ENCODE assay signal across 2 cellular contexts in the genomic region with DNA sequence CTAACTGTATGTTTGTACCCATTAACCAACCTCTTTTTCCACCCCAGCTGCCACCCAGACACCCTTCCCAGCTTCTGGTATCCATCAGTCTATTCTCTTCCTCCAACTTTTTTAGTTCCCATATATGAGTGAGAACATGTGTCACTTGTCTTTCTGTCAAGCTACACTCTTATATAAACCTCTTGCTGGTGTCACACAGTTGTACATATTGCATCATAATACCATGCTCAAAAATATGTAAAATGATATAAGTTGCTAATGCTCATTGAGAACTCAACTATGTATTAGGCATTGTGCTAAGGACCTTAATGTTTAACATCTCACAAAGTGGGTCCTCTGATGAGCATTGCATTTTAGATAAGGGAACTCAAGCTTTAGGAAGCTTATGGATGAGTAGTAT.
TF ChIP-seq lines count a peak whose summit lies in the region.

No MANE protein-coding gene starts in this region.

TF ChIP-seq in HepG2, 621 proteins besides CTCF, POLR2A, EP300 and RAD21:
- no peak for TF ChIP-seq NFE2L1 (CRISPR knock-in tag; IDR thresholded peaks at IDR 0.05; ENCODE audit: borderline replicate concordance)
- TF ChIP-seq RAD51 (IDR thresholded peaks at IDR 0.05; ENCODE audit: borderline replicate concordance), result no peak
- no peak for TF ChIP-seq PLSCR1 (CRISPR knock-in tag; IDR thresholded peaks at IDR 0.05; ENCODE audit: borderline replicate concordance)
- no peak for TF ChIP-seq CBX5 (CRISPR knock-in tag; IDR thresholded peaks at IDR 0.05; ENCODE audit: borderline replicate concordance)
- no peak for TF ChIP-seq MBNL3 (CRISPR knock-in tag; conservative IDR thresholded peaks at IDR 0.05)
- TF ChIP-seq NCOR1 (IDR thresholded peaks at IDR 0.05; ENCODE audit: borderline replicate concordance, low read length), result no peak
- peak; percentile 56 for TF ChIP-seq ATF7 (IDR thresholded peaks at IDR 0.05)
- no peak for TF ChIP-seq ATF7 (CRISPR knock-in tag; IDR thresholded peaks at IDR 0.05)
- TF ChIP-seq RBFOX2 (IDR thresholded peaks at IDR 0.05; ENCODE audit: low read depth, low read length), result no peak
- no peak for TF ChIP-seq RFX5 (IDR thresholded peaks at IDR 0.05; ENCODE audit: low read depth, low read length)
- TF ChIP-seq ONECUT2 (CRISPR knock-in tag; IDR thresholded peaks at IDR 0.05), result no peak
- TF ChIP-seq ETV6 (CRISPR knock-in tag; conservative IDR thresholded peaks at IDR 0.05), result no peak
- no peak for TF ChIP-seq CBX1 (IDR thresholded peaks at IDR 0.05; ENCODE audit: low read depth)
- TF ChIP-seq, protein P1, sequence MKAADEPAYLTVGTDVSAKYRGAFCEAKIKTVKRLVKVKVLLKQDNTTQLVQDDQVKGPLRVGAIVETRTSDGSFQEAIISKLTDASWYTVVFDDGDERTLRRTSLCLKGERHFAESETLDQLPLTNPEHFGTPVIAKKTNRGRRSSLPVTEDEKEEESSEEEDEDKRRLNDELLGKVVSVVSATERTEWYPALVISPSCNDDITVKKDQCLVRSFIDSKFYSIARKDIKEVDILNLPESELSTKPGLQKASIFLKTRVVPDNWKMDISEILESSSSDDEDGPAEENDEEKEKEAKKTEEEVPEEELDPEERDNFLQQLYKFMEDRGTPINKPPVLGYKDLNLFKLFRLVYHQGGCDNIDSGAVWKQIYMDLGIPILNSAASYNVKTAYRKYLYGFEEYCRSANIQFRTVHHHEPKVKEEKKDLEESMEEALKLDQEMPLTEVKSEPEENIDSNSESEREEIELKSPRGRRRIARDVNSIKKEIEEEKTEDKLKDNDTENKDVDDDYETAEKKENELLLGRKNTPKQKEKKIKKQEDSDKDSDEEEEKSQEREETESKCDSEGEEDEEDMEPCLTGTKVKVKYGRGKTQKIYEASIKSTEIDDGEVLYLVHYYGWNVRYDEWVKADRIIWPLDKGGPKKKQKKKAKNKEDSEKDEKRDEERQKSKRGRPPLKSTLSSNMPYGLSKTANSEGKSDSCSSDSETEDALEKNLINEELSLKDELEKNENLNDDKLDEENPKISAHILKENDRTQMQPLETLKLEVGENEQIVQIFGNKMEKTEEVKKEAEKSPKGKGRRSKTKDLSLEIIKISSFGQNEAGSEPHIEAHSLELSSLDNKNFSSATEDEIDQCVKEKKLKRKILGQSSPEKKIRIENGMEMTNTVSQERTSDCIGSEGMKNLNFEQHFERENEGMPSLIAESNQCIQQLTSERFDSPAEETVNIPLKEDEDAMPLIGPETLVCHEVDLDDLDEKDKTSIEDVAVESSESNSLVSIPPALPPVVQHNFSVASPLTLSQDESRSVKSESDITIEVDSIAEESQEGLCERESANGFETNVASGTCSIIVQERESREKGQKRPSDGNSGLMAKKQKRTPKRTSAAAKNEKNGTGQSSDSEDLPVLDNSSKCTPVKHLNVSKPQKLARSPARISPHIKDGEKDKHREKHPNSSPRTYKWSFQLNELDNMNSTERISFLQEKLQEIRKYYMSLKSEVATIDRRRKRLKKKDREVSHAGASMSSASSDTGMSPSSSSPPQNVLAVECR (CRISPR knock-in tag; IDR thresholded peaks at IDR 0.05; ENCODE audit: borderline replicate concordance), result no peak
- TF ChIP-seq CEBPB (IDR thresholded peaks at IDR 0.05; ENCODE audit: borderline replicate concordance, low read depth, low read length), result peak; percentile 73
- no peak for TF ChIP-seq ZNF547 (CRISPR knock-in tag; IDR thresholded peaks at IDR 0.05)
TF ChIP-seq in HepG2: peak in this region for 2.

TF ChIP-seq in IMR-90, 13 proteins besides CTCF, POLR2A, EP300 and RAD21:
- no peak for TF ChIP-seq MAZ (IDR thresholded peaks at IDR 0.05; ENCODE audit: borderline replicate concordance, low read depth, low read length)
- TF ChIP-seq MAFK (IDR thresholded peaks at IDR 0.05; ENCODE audit: low read depth, low read length), result no peak
- TF ChIP-seq CEBPB (IDR thresholded peaks at IDR 0.05; ENCODE audit: low read depth, low read length), result peak; percentile 82
- no peak for TF ChIP-seq MXI1 (IDR thresholded peaks at IDR 0.05; ENCODE audit: borderline replicate concordance, low read depth, low read length)
- TF ChIP-seq ELK1 (IDR thresholded peaks at IDR 0.05; ENCODE audit: borderline replicate concordance, low read depth, low read length), result no peak
- TF ChIP-seq BHLHE40 (IDR thresholded peaks at IDR 0.05; ENCODE audit: low read depth, low read length), result no peak
